Comparison of ENCODE assay signal across 10 cellular contexts in the genomic region with DNA sequence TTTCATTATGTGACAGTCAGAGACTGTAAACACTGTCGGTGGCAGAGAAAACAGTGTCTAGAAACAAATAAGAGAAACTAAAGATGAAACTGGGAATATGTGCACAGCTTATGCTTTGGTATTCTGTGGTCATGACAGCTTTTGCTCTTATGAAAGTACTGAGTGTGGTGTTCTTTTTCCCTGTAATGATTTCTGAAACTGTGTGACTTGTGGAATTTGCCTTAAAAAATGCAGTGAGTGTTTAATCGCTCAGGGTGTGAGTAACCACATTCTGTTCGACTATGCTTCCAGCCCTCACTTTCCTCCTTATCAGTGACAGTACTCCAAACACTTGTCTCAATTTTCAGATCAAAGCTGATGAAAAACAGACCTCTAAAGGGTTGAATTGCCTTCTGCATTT.
DNase-seq lines count a peak whose midpoint lies in the region; ATAC-seq, FAIRE-seq and TF ChIP-seq lines count a peak whose summit lies in the region.
"Had no signal": no experiment of that assay in that cellular context is flagged by ENCODE, and none has a peak within 500 bp of the region (broad histone marks: within the 10 kb centered on the region; RNA-seq: fewer than 3 reads in every experiment).

No MANE protein-coding gene starts in this region.

- no peak overlapping the region for H3K4me3 ChIP-seq in GM12878

- DNase-seq in A172 (ENCODE audit: low spot score) = peak; percentile 13
- DNase-seq in GM12878 (ENCODE audit: low read depth, low spot score) = no peak
- DNase-seq in GM19239 (ENCODE audit: insufficient read length, low spot score) = no peak
- no peak for DNase-seq in RWPE1 (ENCODE audit: low spot score)
- no peak for DNase-seq in dermis blood vessel endothelial cell
- DNase-seq in superior temporal gyrus (ENCODE audit: extremely low spot score) = no peak
- DNase-seq: NCI-H1048 had no signal

- no peak for TF ChIP-seq RAD21 in GM12878 (IDR thresholded peaks at IDR 0.05; ENCODE audit: insufficient read depth, low read depth, low read length)

- H3K9me3 ChIP-seq in GM12878 (replicated peaks; ENCODE audit: control insufficient read depth, insufficient read depth, low read length) = no peaks in the 10 kb centered on the region

- H3K4me2 ChIP-seq in GM12878 (ENCODE audit: control insufficient read depth, insufficient read depth) = 0 out of 2 replicates have a peak overlapping the region, but pooled peaks have one; percentile 17

- SMC1A ChIA-PET in GM12878 (lab: Charles Lee; ENCODE audit: uncharacterized antibody, unreplicated experiment) = interaction anchor here (0.6 to 1.8 kb wide), 3 partner anchors 8 to 72 kb away, joined by 3 to 4 read pairs (median 3); no protein-coding TSS in a partner anchor

- H3K79me2 ChIP-seq in GM12878 (ENCODE audit: control insufficient read depth, insufficient read depth, low read length) = no peaks in the 10 kb centered on the region

- CTCF ChIA-PET in GM12878 (lab: Yijun Ruan, JAX) (no interaction called here), RWPE1 (lab: Yijun Ruan, JAX) (no interaction called here)

- in situ Hi-C loops in GM12878 (cut with MboI) = no loop called here

- no peak overlapping the region for H3K27ac ChIP-seq in GM12878 (ENCODE audit: control insufficient read depth, insufficient read depth)
- no peak overlapping the region for H3K27ac ChIP-seq in RWPE1

- TF ChIP-seq POLR2A in GM12878 (IDR thresholded peaks at IDR 0.05; ENCODE audit: low read depth, low read length) = no peak

- peak; percentile 87 for ATAC-seq in GM19395 (IDR thresholded peaks at IDR 0.05; ENCODE audit: unreplicated experiment)
- ATAC-seq in HG03108 (IDR thresholded peaks at IDR 0.05; ENCODE audit: unreplicated experiment) = peak; percentile 72
- peak; percentile 75 for ATAC-seq in GM12878
- ATAC-seq: natural killer cell treated with Interleukin-12 subunit alpha and Interleukin-12 subunit beta and Interleukin-15 and Interleukin-18, amount 100 ng/mL, for 72 hours had no signal

- no TSS peak for BruUV-seq in GM12878 (replicated peaks; lab: Mats Ljungman, UMichigan)

- POLR2A ChIA-PET in GM12878 (lab: Charles Lee) (interaction anchor here (0.6 kb wide), 1 partner anchor 23 kb away, joined by 4 read pairs; no protein-coding TSS in a partner anchor), RWPE1 (lab: Yijun Ruan, JAX; ENCODE audit: low non-redundant PET) (no interaction called here)

- TF ChIP-seq EP300 in GM12878 (IDR thresholded peaks at IDR 0.05; ENCODE audit: borderline replicate concordance in 1 of 2, control insufficient read depth in 1 of 2, low read depth in 2 of 2, low read length in 2 of 2) = no peak

- H3K27me3 ChIP-seq in GM12878 (replicated peaks in 1 of 2; ENCODE audit: control insufficient read depth in 2 of 2, insufficient read depth in 2 of 2, low read length in 1 of 2) = peaks cover 0 to 2% of the 10 kb centered on the region in 2 experiments; a peak in 2 of 4 replicates

- no peaks in the 10 kb centered on the region for H3K4me1 ChIP-seq in GM12878 (ENCODE audit: control insufficient read depth, insufficient read depth, low read length)

- RAD21 ChIA-PET in GM12878 (lab: Charles Lee; ENCODE audit: unreplicated experiment) = interaction anchor here (1.0 to 1.2 kb wide), 2 partner anchors 96 to 201 kb away, joined by 3 to 4 read pairs; no protein-coding TSS in a partner anchor

- no peak overlapping the region for H3K9ac ChIP-seq in GM12878 (ENCODE audit: control insufficient read depth, insufficient read depth, low read length)

- H4K20me1 ChIP-seq in GM12878 (ENCODE audit: control insufficient read depth, insufficient read depth) = no peaks in the 10 kb centered on the region

- no peak for TF ChIP-seq CTCF in GM12878 (IDR thresholded peaks at IDR 0.05 in 2 of 3, conservative IDR thresholded peaks at IDR 0.05 in 1 of 3; ENCODE audit: control insufficient read depth in 2 of 3, extremely low read depth in 1 of 3, insufficient read depth in 1 of 3, low read depth in 3 of 3, low read length in 3 of 3)
- TF ChIP-seq CTCF in RWPE1 (conservative IDR thresholded peaks at IDR 0.05; ENCODE audit: low read depth) = no peak

- intact Hi-C loops in GM12878 (cut with micrococcal nuclease; ENCODE audit: unreplicated experiment) = no loop called here

- H2AFZ ChIP-seq in GM12878 (ENCODE audit: control insufficient read depth, low read depth, low read length) = no peak overlapping the region

- 2% methylated on average over 3 of the region's 3 CpGs for WGBS in GM12878 (ENCODE audit: insufficient coverage, insufficient replicate concordance, low lambda C conversion rate, missing lambda C conversion rate)

- FAIRE-seq in GM12878 (lab: Jason Lieb, UNC) (peak; percentile 80), GM19239 (lab: Jason Lieb, UNC) (no peak)

- H3K36me3 ChIP-seq in GM12878 (ENCODE audit: control insufficient read depth in 2 of 2, insufficient read depth in 2 of 2, low read length in 1 of 2) = no peaks in the 10 kb centered on the region

TF ChIP-seq in GM12878, 131 proteins besides CTCF, POLR2A, EP300 and RAD21:
- TF ChIP-seq RUNX3 (IDR thresholded peaks at IDR 0.05; ENCODE audit: low read length) (peak; percentile 41; the same call in 1 of the 2 replicates), POLR2AphosphoS5 (IDR thresholded peaks at IDR 0.05; ENCODE audit: low read length) (no peak)
